18 cellular contexts compared by ENCODE assay signal in the genomic region with DNA sequence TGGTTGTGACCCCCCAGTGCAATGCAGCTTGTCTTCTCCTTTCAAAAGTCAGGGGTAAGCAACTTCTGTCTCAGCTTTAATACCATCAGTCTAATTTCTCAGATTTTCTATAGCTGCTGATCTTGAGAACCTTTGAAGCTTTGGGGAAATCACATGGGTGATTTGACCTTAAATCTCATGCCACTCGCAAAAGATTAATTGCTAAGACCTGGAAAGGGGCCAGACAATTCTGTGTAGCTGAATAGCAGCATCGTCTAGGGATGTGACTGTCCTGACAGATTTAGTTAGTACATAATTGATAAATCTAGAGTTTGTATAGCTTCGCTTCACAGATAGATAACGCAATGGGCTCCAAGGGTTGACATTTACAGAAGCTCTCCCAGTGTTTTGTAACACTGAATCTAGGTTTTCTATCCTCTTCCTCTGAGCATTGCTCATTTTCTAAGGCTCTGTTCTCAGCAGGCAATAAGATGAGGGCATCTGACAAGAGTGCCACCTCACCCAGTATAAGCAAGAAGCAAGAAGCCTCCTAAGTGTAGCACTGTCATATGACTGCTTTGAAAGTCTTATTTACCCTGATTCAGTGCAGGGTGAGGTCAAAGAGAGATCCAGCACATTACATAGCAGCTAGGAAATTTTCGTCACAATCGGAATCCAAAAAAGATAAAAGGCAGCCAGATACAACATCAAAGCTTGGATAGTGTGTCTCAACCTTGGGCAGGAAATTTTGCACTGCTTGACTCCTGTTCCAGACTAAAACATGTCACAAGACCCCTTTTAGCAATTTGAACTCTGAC. TPM values are rescaled to one million over a fixed set of nuclear protein-coding genes. Genes with fewer than 3 reads are reported as not detected.
DNase-seq lines count a peak whose midpoint lies in the region; TF ChIP-seq lines count a peak whose summit lies in the region.
"Had no signal": no experiment of that assay in that cellular context is flagged by ENCODE, and none has a peak within 500 bp of the region (broad histone marks: within the 10 kb centered on the region; RNA-seq: fewer than 3 reads in every experiment).

No MANE protein-coding gene starts in this region.

- no peaks in the 10 kb centered on the region; the same call in 1 of the 2 replicates for H3K27me3 ChIP-seq in MG63
- no peaks in the 10 kb centered on the region for H3K27me3 ChIP-seq in neural progenitor cell
- H3K27me3 ChIP-seq: ovary had no signal

- H3K9me3 ChIP-seq in MG63 (no peaks in the 10 kb centered on the region), neural progenitor cell (ENCODE audit: low read depth) (no peaks in the 10 kb centered on the region)
- H3K9me3 ChIP-seq: ovary had no signal

- H3F3A ChIP-seq in neural progenitor cell (ENCODE audit: low read depth), result peaks cover 26% of the 10 kb centered on the region

- H3K4me3 ChIP-seq in MG63, result no peak overlapping the region
- H3K4me3 ChIP-seq in fibroblast of the aortic adventitia (ENCODE audit: low read depth, low read length), result no peak overlapping the region
- H3K4me3 ChIP-seq in neural progenitor cell, result no peak overlapping the region
- H3K4me3 ChIP-seq: ovary had no signal

- no peaks in the 10 kb centered on the region for H3K36me3 Mint-ChIP-seq in neural progenitor cell
- H3K36me3 Mint-ChIP-seq: activated CD4-positive, alpha-beta memory T cell treated with anti-CD3 and anti-CD28 coated beads for 36 hours; activated naive CD4-positive, alpha-beta T cell treated with anti-CD3 and anti-CD28 coated beads, Interleukin-2, amount 10 ng/mL, durations not matched to agents 7 days and 5 days had no signal

- H3K4me3 Mint-ChIP-seq in neural progenitor cell, result no peak overlapping the region
- H3K4me3 Mint-ChIP-seq: activated CD4-positive, alpha-beta memory T cell treated with anti-CD3 and anti-CD28 coated beads for 36 hours; activated naive CD4-positive, alpha-beta T cell treated with anti-CD3 and anti-CD28 coated beads, Interleukin-2, amount 10 ng/mL, durations not matched to agents 7 days and 5 days; B cell had no signal

- H3K27ac Mint-ChIP-seq in neural progenitor cell, result peak overlapping the region; percentile 27
- H3K27ac Mint-ChIP-seq: activated CD4-positive, alpha-beta memory T cell treated with anti-CD3 and anti-CD28 coated beads for 36 hours; activated naive CD4-positive, alpha-beta T cell treated with anti-CD3 and anti-CD28 coated beads, Interleukin-2, amount 10 ng/mL, durations not matched to agents 7 days and 5 days; B cell had no signal

- no peak overlapping the region for H3K9ac ChIP-seq in neural progenitor cell

- TF ChIP-seq CTCF in fibroblast of the aortic adventitia (IDR thresholded peaks at IDR 0.05; ENCODE audit: insufficient read depth, low read length) (no peak), neural progenitor cell (IDR thresholded peaks at IDR 0.05) (no peak)

- H3K27ac ChIP-seq in neural progenitor cell, result no peak overlapping the region
- H3K27ac ChIP-seq: epithelial cell of prostate, HL-60, ovary, RWPE1 had no signal

- H3K4me1 ChIP-seq in neural progenitor cell, result peaks cover 34% of the 10 kb centered on the region

- H3K79me2 ChIP-seq in neural progenitor cell (ENCODE audit: low read depth), result no peaks in the 10 kb centered on the region

- no peaks in the 10 kb centered on the region for H3K9me3 Mint-ChIP-seq in neural progenitor cell
- H3K9me3 Mint-ChIP-seq: activated CD4-positive, alpha-beta memory T cell treated with anti-CD3 and anti-CD28 coated beads for 36 hours; activated naive CD4-positive, alpha-beta T cell treated with anti-CD3 and anti-CD28 coated beads, Interleukin-2, amount 10 ng/mL, durations not matched to agents 7 days and 5 days had no signal

- H3K36me3 ChIP-seq in MG63 (no peaks in the 10 kb centered on the region), neural progenitor cell (no peaks in the 10 kb centered on the region)
- H3K36me3 ChIP-seq: ovary had no signal

- H2AFZ ChIP-seq in neural progenitor cell (replicated peaks), result peak overlapping the region; percentile 17

- no peaks in the 10 kb centered on the region for H3K27me3 Mint-ChIP-seq in neural progenitor cell (ENCODE audit: insufficient read depth, low read depth)
- H3K27me3 Mint-ChIP-seq: B cell had no signal

- H4K20me1 ChIP-seq in neural progenitor cell (ENCODE audit: low read depth), result no peaks in the 10 kb centered on the region

- no peak overlapping the region for H3K4me2 ChIP-seq in neural progenitor cell

- DNase-seq in MG63, result peak; percentile 4
- DNase-seq in NCI-H82 treated with DMSO at 0.1 percent for 48 hours (lab: John Stamatoyannopoulos, UW; ENCODE audit: unreplicated experiment), result peak; percentile 82
- DNase-seq in fibroblast of the aortic adventitia (ENCODE audit: low read depth), result peak; percentile 70
- DNase-seq in neural progenitor cell (ENCODE audit: low spot score), result no peak
- DNase-seq in KG1 (lab: John Stamatoyannopoulos, UW), result no peak
- DNase-seq in SKM-1 treated with dmso at 0.1 percent for 144 hours (lab: John Stamatoyannopoulos, UW; ENCODE audit: unreplicated experiment), result no peak
- DNase-seq in NCI-H774 (lab: John Stamatoyannopoulos, UW), result no peak
- DNase-seq: activated CD4-positive, alpha-beta memory T cell treated with anti-CD3 and anti-CD28 coated beads for 36 hours; activated naive CD4-positive, alpha-beta T cell treated with anti-CD3 and anti-CD28 coated beads, Interleukin-2, amount 10 ng/mL, durations not matched to agents 7 days and 5 days; activated T-cell treated with anti-CD3 and anti-CD28 coated beads, Interleukin-2, amount 50 U/mL, for 1 hour; NCI-H1930; stimulated activated CD4-positive, alpha-beta T cell treated with anti-CD3 and anti-CD28 coated beads, Interleukin-4, amount 100 ng/mL, for 4 hours; T-helper 1 cell had no signal

- peaks cover 49% of the 10 kb centered on the region for H3K4me1 Mint-ChIP-seq in neural progenitor cell
- H3K4me1 Mint-ChIP-seq: activated naive CD4-positive, alpha-beta T cell treated with anti-CD3 and anti-CD28 coated beads, Interleukin-2, amount 10 ng/mL, durations not matched to agents 7 days and 5 days had no signal

RNA-seq across cellular contexts. Expression of a gene that starts 47.7 kb away (rescaled TPM):
- 250 and 313 TPM in 2 replicates for total RNA-seq in MG63 (2014; rRNA removed; shearing (Covaris generic); ENCODE audit: low replicate concordance)
- total RNA-seq in fibroblast of the aortic adventitia (ENCODE audit: low replicate concordance), result 70.4 and 72.0 TPM in 2 replicates
- total RNA-seq in neural progenitor cell (ENCODE audit: low replicate concordance), result 51.6 and 55.4 TPM in 2 replicates

Comparison
In these comparisons a context has a peak if more than half of its experiments do, and no peak if none do; other contexts are left out.
1. DNase-seq: peak in MG63 (single experiment), NCI-H82 treated with DMSO at 0.1 percent for 48 hours (single experiment) and fibroblast of the aortic adventitia (single experiment); none in neural progenitor cell (single experiment), KG1 (single experiment), SKM-1 treated with dmso at 0.1 percent for 144 hours (single experiment) and NCI-H774 (single experiment).